Comparison of ENCODE assay signal across 1 cellular context in the genomic region with DNA sequence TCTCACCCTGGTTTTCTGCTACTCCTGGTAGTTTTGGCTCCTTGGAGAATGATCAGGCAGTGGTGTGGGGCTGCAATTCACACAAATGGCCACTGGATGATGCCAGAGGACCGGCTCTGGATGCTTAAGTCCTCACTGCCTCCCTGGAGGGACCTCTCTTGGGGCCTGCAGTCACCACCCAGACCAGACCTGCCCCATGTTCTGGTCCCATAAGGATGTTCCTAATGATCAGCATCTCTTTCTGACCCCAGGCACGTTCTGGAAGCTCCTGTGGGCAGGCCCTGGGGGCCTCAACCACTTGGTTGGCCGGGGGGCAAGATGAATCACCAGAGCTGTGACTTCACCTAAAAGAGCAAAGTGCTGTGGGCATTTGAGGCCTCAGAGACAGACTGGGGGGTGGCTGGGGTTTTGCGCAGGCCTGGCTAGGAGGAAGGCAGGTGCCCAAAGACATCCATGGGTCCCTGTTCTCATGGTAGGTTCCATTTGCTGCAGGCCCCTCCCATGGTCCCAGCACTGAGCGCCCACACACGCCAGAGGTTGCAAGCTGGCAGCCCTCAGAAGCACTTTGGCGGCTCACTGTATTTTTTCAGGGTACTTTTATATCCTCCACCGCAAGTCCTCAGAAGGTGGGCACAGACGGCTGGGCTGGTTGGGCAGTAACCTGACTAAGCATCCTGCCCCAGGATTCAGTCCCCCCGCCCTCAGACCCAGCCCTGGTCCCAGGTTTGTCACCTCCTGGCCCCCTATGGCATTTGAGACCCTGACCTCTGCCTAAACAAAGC.
TF ChIP-seq lines count a peak whose summit lies in the region.

No MANE protein-coding gene starts in this region.

TF ChIP-seq in K562, 482 proteins besides CTCF, POLR2A, EP300 and RAD21 (continued from another document):
- TF ChIP-seq, protein P1, sequence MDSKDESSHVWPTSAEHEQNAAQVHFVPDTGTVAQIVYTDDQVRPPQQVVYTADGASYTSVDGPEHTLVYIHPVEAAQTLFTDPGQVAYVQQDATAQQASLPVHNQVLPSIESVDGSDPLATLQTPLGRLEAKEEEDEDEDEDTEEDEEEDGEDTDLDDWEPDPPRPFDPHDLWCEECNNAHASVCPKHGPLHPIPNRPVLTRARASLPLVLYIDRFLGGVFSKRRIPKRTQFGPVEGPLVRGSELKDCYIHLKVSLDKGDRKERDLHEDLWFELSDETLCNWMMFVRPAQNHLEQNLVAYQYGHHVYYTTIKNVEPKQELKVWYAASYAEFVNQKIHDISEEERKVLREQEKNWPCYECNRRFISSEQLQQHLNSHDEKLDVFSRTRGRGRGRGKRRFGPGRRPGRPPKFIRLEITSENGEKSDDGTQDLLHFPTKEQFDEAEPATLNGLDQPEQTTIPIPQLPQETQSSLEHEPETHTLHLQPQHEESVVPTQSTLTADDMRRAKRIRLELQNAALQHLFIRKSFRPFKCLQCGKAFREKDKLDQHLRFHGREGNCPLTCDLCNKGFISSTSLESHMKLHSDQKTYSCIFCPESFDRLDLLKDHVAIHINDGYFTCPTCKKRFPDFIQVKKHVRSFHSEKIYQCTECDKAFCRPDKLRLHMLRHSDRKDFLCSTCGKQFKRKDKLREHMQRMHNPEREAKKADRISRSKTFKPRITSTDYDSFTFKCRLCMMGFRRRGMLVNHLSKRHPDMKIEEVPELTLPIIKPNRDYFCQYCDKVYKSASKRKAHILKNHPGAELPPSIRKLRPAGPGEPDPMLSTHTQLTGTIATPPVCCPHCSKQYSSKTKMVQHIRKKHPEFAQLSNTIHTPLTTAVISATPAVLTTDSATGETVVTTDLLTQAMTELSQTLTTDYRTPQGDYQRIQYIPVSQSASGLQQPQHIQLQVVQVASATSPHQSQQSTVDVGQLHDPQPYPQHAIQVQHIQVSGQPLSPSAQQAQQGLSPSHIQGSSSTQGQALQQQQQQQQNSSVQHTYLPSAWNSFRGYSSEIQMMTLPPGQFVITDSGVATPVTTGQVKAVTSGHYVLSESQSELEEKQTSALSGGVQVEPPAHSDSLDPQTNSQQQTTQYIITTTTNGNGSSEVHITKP (IDR thresholded peaks at IDR 0.05; ENCODE audit: partially characterized antibody), result peak; percentile 15
- peak; percentile 71 for TF ChIP-seq KLF16 (IDR thresholded peaks at IDR 0.05)
- 0 out of 2 replicates have a peak, but pooled peaks have one; percentile 7 for TF ChIP-seq CREM (IDR thresholded peaks at IDR 0.05; ENCODE audit: low read depth)
- no peak for TF ChIP-seq GABPB2 (CRISPR knock-in tag; conservative IDR thresholded peaks at IDR 0.05)
- TF ChIP-seq, protein P2, sequence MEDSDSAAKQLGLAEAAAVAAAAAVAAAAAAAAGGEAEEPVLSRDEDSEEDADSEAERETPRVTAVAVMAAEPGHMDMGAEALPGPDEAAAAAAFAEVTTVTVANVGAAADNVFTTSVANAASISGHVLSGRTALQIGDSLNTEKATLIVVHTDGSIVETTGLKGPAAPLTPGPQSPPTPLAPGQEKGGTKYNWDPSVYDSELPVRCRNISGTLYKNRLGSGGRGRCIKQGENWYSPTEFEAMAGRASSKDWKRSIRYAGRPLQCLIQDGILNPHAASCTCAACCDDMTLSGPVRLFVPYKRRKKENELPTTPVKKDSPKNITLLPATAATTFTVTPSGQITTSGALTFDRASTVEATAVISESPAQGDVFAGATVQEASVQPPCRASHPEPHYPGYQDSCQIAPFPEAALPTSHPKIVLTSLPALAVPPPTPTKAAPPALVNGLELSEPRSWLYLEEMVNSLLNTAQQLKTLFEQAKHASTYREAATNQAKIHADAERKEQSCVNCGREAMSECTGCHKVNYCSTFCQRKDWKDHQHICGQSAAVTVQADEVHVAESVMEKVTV (CRISPR knock-in tag; IDR thresholded peaks at IDR 0.05), result peak; percentile 90
- peak in 1 of 2 experiments; percentile 43; a peak in 1 of 4 replicates for TF ChIP-seq MAZ (CRISPR knock-in tag; conservative IDR thresholded peaks at IDR 0.05 in 1 of 2, IDR thresholded peaks at IDR 0.05 in 1 of 2)
- TF ChIP-seq SRF (CRISPR knock-in tag; IDR thresholded peaks at IDR 0.05), result peak in 1 of 2 experiments; percentile 96; a peak in 1 of 4 replicates
- TF ChIP-seq, protein P3, sequence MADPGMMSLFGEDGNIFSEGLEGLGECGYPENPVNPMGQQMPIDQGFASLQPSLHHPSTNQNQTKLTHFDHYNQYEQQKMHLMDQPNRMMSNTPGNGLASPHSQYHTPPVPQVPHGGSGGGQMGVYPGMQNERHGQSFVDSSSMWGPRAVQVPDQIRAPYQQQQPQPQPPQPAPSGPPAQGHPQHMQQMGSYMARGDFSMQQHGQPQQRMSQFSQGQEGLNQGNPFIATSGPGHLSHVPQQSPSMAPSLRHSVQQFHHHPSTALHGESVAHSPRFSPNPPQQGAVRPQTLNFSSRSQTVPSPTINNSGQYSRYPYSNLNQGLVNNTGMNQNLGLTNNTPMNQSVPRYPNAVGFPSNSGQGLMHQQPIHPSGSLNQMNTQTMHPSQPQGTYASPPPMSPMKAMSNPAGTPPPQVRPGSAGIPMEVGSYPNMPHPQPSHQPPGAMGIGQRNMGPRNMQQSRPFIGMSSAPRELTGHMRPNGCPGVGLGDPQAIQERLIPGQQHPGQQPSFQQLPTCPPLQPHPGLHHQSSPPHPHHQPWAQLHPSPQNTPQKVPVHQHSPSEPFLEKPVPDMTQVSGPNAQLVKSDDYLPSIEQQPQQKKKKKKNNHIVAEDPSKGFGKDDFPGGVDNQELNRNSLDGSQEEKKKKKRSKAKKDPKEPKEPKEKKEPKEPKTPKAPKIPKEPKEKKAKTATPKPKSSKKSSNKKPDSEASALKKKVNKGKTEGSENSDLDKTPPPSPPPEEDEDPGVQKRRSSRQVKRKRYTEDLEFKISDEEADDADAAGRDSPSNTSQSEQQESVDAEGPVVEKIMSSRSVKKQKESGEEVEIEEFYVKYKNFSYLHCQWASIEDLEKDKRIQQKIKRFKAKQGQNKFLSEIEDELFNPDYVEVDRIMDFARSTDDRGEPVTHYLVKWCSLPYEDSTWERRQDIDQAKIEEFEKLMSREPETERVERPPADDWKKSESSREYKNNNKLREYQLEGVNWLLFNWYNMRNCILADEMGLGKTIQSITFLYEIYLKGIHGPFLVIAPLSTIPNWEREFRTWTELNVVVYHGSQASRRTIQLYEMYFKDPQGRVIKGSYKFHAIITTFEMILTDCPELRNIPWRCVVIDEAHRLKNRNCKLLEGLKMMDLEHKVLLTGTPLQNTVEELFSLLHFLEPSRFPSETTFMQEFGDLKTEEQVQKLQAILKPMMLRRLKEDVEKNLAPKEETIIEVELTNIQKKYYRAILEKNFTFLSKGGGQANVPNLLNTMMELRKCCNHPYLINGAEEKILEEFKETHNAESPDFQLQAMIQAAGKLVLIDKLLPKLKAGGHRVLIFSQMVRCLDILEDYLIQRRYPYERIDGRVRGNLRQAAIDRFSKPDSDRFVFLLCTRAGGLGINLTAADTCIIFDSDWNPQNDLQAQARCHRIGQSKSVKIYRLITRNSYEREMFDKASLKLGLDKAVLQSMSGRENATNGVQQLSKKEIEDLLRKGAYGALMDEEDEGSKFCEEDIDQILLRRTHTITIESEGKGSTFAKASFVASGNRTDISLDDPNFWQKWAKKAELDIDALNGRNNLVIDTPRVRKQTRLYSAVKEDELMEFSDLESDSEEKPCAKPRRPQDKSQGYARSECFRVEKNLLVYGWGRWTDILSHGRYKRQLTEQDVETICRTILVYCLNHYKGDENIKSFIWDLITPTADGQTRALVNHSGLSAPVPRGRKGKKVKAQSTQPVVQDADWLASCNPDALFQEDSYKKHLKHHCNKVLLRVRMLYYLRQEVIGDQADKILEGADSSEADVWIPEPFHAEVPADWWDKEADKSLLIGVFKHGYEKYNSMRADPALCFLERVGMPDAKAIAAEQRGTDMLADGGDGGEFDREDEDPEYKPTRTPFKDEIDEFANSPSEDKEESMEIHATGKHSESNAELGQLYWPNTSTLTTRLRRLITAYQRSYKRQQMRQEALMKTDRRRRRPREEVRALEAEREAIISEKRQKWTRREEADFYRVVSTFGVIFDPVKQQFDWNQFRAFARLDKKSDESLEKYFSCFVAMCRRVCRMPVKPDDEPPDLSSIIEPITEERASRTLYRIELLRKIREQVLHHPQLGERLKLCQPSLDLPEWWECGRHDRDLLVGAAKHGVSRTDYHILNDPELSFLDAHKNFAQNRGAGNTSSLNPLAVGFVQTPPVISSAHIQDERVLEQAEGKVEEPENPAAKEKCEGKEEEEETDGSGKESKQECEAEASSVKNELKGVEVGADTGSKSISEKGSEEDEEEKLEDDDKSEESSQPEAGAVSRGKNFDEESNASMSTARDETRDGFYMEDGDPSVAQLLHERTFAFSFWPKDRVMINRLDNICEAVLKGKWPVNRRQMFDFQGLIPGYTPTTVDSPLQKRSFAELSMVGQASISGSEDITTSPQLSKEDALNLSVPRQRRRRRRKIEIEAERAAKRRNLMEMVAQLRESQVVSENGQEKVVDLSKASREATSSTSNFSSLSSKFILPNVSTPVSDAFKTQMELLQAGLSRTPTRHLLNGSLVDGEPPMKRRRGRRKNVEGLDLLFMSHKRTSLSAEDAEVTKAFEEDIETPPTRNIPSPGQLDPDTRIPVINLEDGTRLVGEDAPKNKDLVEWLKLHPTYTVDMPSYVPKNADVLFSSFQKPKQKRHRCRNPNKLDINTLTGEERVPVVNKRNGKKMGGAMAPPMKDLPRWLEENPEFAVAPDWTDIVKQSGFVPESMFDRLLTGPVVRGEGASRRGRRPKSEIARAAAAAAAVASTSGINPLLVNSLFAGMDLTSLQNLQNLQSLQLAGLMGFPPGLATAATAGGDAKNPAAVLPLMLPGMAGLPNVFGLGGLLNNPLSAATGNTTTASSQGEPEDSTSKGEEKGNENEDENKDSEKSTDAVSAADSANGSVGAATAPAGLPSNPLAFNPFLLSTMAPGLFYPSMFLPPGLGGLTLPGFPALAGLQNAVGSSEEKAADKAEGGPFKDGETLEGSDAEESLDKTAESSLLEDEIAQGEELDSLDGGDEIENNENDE (IDR thresholded peaks at IDR 0.05; ENCODE audit: low read depth, low read length), result no peak
- TF ChIP-seq NELFE (IDR thresholded peaks at IDR 0.05; ENCODE audit: insufficient read depth, insufficient read length), result no peak
- peak; percentile 98 for TF ChIP-seq SMC3 (conservative IDR thresholded peaks at IDR 0.05; ENCODE audit: insufficient read depth, low read depth, low read length)
- peak; percentile 82; the same call in 1 of the 2 replicates for TF ChIP-seq CC2D1A (IDR thresholded peaks at IDR 0.05)
- peak; percentile 93 for TF ChIP-seq STAG1 (CRISPR knock-in tag; IDR thresholded peaks at IDR 0.05; ENCODE audit: borderline replicate concordance)
- TF ChIP-seq, protein P4, sequence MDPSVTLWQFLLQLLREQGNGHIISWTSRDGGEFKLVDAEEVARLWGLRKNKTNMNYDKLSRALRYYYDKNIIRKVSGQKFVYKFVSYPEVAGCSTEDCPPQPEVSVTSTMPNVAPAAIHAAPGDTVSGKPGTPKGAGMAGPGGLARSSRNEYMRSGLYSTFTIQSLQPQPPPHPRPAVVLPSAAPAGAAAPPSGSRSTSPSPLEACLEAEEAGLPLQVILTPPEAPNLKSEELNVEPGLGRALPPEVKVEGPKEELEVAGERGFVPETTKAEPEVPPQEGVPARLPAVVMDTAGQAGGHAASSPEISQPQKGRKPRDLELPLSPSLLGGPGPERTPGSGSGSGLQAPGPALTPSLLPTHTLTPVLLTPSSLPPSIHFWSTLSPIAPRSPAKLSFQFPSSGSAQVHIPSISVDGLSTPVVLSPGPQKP (CRISPR knock-in tag; IDR thresholded peaks at IDR 0.05), result no peak
- peak; percentile 73; the same call in 1 of the 2 replicates for TF ChIP-seq ARID2 (IDR thresholded peaks at IDR 0.05)
